Comparison of ENCODE assay signal across 9 cellular contexts in genomic region chr1:200780545-200781444, GRCh38. TPM values are rescaled to one million over a fixed set of nuclear protein-coding genes. Genes with fewer than 3 reads are reported as not detected.
DNase-seq lines count a peak whose midpoint lies in the region; ATAC-seq and TF ChIP-seq lines count a peak whose summit lies in the region.
"Had no signal": no experiment of that assay in that cellular context is flagged by ENCODE, and none has a peak within 500 bp of the region (broad histone marks: within the 10 kb centered on the region; RNA-seq: fewer than 3 reads in every experiment).

No MANE protein-coding gene starts in this region.

- H3K27me3 ChIP-seq in OCI-LY3 (ENCODE audit: low read depth, low read length) (no peaks in the 10 kb centered on the region), hepatocyte (no peaks in the 10 kb centered on the region), tibial nerve (no peaks in the 10 kb centered on the region), body of pancreas (no peaks in the 10 kb centered on the region)

- H3K4me1 Mint-ChIP-seq in activated CD4-positive, alpha-beta T cell treated with anti-CD3 and anti-CD28 coated beads, Interleukin-2, amount 10 ng/mL, durations not matched to agents 7 days and 5 days = peaks cover 2% of the 10 kb centered on the region

- no peak for DNase-seq in activated CD4-positive, alpha-beta T cell treated with anti-CD3 and anti-CD28 coated beads, Interleukin-2, amount 10 ng/mL, durations not matched to agents 7 days and 5 days
- DNase-seq in activated CD4-positive, alpha-beta T cell treated with anti-CD3 and anti-CD28 coated beads, Interleukin-2, amount 50 U/mL, for 4 hours = no peak
- DNase-seq in hepatocyte (ENCODE audit: low spot score) (no peak), tibial nerve (ENCODE audit: low spot score in 2 of 2) (no peak), body of pancreas (no peak), RKO (ENCODE audit: low spot score) (no peak), Kasumi-1 (lab: John Stamatoyannopoulos, UW) (no peak)

- H3K4me3 ChIP-seq in OCI-LY3 (ENCODE audit: low read length) (peak overlapping the region; percentile 29), hepatocyte (no peak overlapping the region), tibial nerve (peak overlapping the region in 1 of 4 donors; percentile 1), body of pancreas (no peak overlapping the region)

- H3K9ac ChIP-seq in OCI-LY3 (ENCODE audit: low read length) = 0 out of 2 replicates have a peak overlapping the region, but pooled peaks have one; percentile 3

- H3K4me3 Mint-ChIP-seq in activated CD4-positive, alpha-beta T cell treated with anti-CD3 and anti-CD28 coated beads, Interleukin-2, amount 10 ng/mL, durations not matched to agents 7 days and 5 days = no peak overlapping the region
- H3K4me3 Mint-ChIP-seq: neural crest cell had no signal

- H3K79me2 ChIP-seq in OCI-LY3 (ENCODE audit: low read length) = no peaks in the 10 kb centered on the region
- peaks cover 76% of the 10 kb centered on the region for H3K79me2 ChIP-seq in hepatocyte

- H3K36me3 ChIP-seq in OCI-LY3 (replicated peaks; ENCODE audit: low read depth, low read length) (peaks cover 11% of the 10 kb centered on the region), hepatocyte (replicated peaks; ENCODE audit: insufficient read depth, low read depth) (no peaks in the 10 kb centered on the region), tibial nerve (peaks cover 0 to 24% (median 0%) of the 10 kb centered on the region in 3 donors), body of pancreas (replicated peaks in 1 of 2; ENCODE audit: insufficient read depth in 1 of 2, low read depth in 2 of 2) (no peaks in the 10 kb centered on the region)

- no peaks in the 10 kb centered on the region for H3K9me2 ChIP-seq in hepatocyte (replicated peaks; ENCODE audit: insufficient read depth)

- peak overlapping the region; percentile 53 for H3K4me2 ChIP-seq in OCI-LY3 (ENCODE audit: low read length)
- H3K4me2 ChIP-seq in hepatocyte = peak overlapping the region; percentile 49

- ATAC-seq in body of pancreas = no peak

- TF ChIP-seq EP300 in tibial nerve (IDR thresholded peaks at IDR 0.05) = no peak

- H4K20me1 ChIP-seq in OCI-LY3 (ENCODE audit: insufficient read depth, low read length) (no peaks in the 10 kb centered on the region), hepatocyte (ENCODE audit: insufficient read depth, poor library complexity, severe bottlenecking) (peaks cover 8% of the 10 kb centered on the region)

- H3K27me3 Mint-ChIP-seq in activated CD4-positive, alpha-beta T cell treated with anti-CD3 and anti-CD28 coated beads, Interleukin-2, amount 10 ng/mL, durations not matched to agents 7 days and 5 days = no peaks in the 10 kb centered on the region

- CTCF ChIA-PET in activated CD4-positive, alpha-beta T cell treated with anti-CD3 and anti-CD28 coated beads, Interleukin-2, amount 10 ng/mL, durations not matched to agents 7 days and 5 days (lab: Charles Lee) = interaction anchor here (1.0 kb wide), 1 partner anchor 20 kb away, joined by 3 read pairs; no protein-coding TSS in a partner anchor

- H3K9me3 ChIP-seq in OCI-LY3 (ENCODE audit: insufficient read depth, low read length) (no peaks in the 10 kb centered on the region), hepatocyte (ENCODE audit: low read depth) (no peaks in the 10 kb centered on the region), tibial nerve (peaks cover 0 to 3% (median 0%) of the 10 kb centered on the region in 4 donors), body of pancreas (no peaks in the 10 kb centered on the region)

- WGBS in hepatocyte (ENCODE audit: low lambda C conversion rate, missing lambda C conversion rate) = 57% methylated on average over 5 of the region's 5 CpGs
- 19 to 20% methylated on average over 5 of the region's 5 CpGs for WGBS in tibial nerve, 2 donors
- 67 to 68% methylated on average over 5 of the region's 5 CpGs for WGBS in body of pancreas, 2 donors

- TF ChIP-seq POLR2A in tibial nerve (IDR thresholded peaks at IDR 0.05) = no peak
- TF ChIP-seq POLR2A in body of pancreas (IDR thresholded peaks at IDR 0.05) = no peak

- peak overlapping the region; percentile 52 for H3K27ac Mint-ChIP-seq in activated CD4-positive, alpha-beta T cell treated with anti-CD3 and anti-CD28 coated beads, Interleukin-2, amount 10 ng/mL, durations not matched to agents 7 days and 5 days

- H2AFZ ChIP-seq in OCI-LY3 (ENCODE audit: low read depth, low read length) (no peak overlapping the region), hepatocyte (no peak overlapping the region)

- H3K27ac ChIP-seq in OCI-LY3 (ENCODE audit: low read length) (no peak overlapping the region), hepatocyte (no peak overlapping the region), tibial nerve (peak overlapping the region in 3 of 4 donors; percentile 0 to 13 (median 12)), body of pancreas (no peak overlapping the region)

- peaks cover 5% of the 10 kb centered on the region for H3K9me3 Mint-ChIP-seq in activated CD4-positive, alpha-beta T cell treated with anti-CD3 and anti-CD28 coated beads, Interleukin-2, amount 10 ng/mL, durations not matched to agents 7 days and 5 days

- no peaks in the 10 kb centered on the region for H3K36me3 Mint-ChIP-seq in activated CD4-positive, alpha-beta T cell treated with anti-CD3 and anti-CD28 coated beads, Interleukin-2, amount 10 ng/mL, durations not matched to agents 7 days and 5 days (ENCODE audit: low read depth)

- POLR2A ChIA-PET in activated CD4-positive, alpha-beta T cell treated with anti-CD3 and anti-CD28 coated beads, Interleukin-2, amount 10 ng/mL, durations not matched to agents 7 days and 5 days (lab: Charles Lee) = no interaction called here

- intact Hi-C loops in body of pancreas (cut with DNase I) = no loop called here

- TF ChIP-seq CTCF in OCI-LY3 (IDR thresholded peaks at IDR 0.05; ENCODE audit: low read depth, low read length) (no peak), hepatocyte (IDR thresholded peaks at IDR 0.05; ENCODE audit: poor library complexity) (no peak), tibial nerve (IDR thresholded peaks at IDR 0.05) (no peak), body of pancreas (IDR thresholded peaks at IDR 0.05) (no peak)

- H3K4me1 ChIP-seq in OCI-LY3 (ENCODE audit: low read length) (peaks cover 11% of the 10 kb centered on the region), hepatocyte (ENCODE audit: insufficient read depth) (peaks cover 4% of the 10 kb centered on the region), tibial nerve (peaks cover 0 to 43% (median 8%) of the 10 kb centered on the region in 4 donors), body of pancreas (no peaks in the 10 kb centered on the region)

RNA-seq across cellular contexts. Expression of gene CAMSAP2, which starts 42.1 kb away (rescaled TPM):
- under 1 TPM; 0.81 to 0.82 TPM for total RNA-seq in activated CD4-positive, alpha-beta T cell treated with anti-CD3 and anti-CD28 coated beads, Interleukin-2, amount 10 ng/mL, durations not matched to agents 7 days and 5 days
- total RNA-seq in hepatocyte (28.9 and 32.9 TPM in 2 replicates), tibial nerve (10 to 100 TPM; 27.3 to 38.9 (median 31.6) TPM), body of pancreas (10 to 100 TPM in 1 of 2 donors, 1 to 10 TPM in 1; 8.8 to 19.1 TPM)
- 9.3 and 12.5 TPM in 2 replicates for polyA plus RNA-seq in hepatocyte

Comparison
In these comparisons a context has a peak if more than half of its experiments do, and no peak if none do; other contexts are left out.
1. H3K27ac ChIP-seq: peak in tibial nerve (3 of 4); none in OCI-LY3 (single experiment), hepatocyte (single experiment) and body of pancreas (0 of 4).
2. RNA of gene CAMSAP2, which starts 42.1 kb away (total RNA-seq): 27.3 to 38.9 TPM in tibial nerve, 28.9 to 32.9 TPM in hepatocyte and 8.8 to 19.1 TPM in body of pancreas; 0.81 to 0.82 TPM in activated CD4-positive, alpha-beta T cell treated with anti-CD3 and anti-CD28 coated beads, Interleukin-2, amount 10 ng/mL, durations not matched to agents 7 days and 5 days; every median in the first group is over 4 times any median in the second.